In the genomic region with DNA sequence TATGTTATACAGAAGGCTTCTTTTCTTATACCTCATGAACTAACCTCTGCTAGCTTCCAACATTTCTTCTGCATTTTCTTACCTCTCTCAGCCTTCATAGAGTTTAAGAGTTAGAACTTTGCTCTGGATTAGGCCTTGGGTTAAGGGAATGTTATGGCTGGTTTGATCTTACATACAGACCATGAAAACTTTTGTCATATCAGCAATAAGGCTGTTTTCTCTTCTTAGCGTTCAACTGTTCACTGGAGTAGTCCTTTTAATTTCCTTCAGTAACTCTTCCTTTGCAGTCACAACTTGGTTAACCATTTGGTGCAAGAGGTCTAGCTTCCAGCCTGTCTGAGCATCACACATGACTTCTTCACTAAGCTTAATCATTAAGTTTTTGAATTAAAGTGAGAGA, we compare ENCODE assay signal across 34 cellular contexts.
DNase-seq lines count a peak whose midpoint lies in the region; ATAC-seq, FAIRE-seq and TF ChIP-seq lines count a peak whose summit lies in the region.
"Had no signal": no experiment of that assay in that cellular context is flagged by ENCODE, and none has a peak within 500 bp of the region (broad histone marks: within the 10 kb centered on the region; RNA-seq: fewer than 3 reads in every experiment).

No MANE protein-coding gene starts in this region.

- no peak overlapping the region for H3K56ac ChIP-seq in IMR-90 (ENCODE audit: extremely low read depth, insufficient read depth, low read length)

- TF ChIP-seq CTCF in HepG2 (CRISPR knock-in tag; IDR thresholded peaks at IDR 0.05) (no peak), right lobe of liver (IDR thresholded peaks at IDR 0.05) (no peak), A549 (IDR thresholded peaks at IDR 0.05) (no peak), IMR-90 (conservative IDR thresholded peaks at IDR 0.05; ENCODE audit: low read depth, low read length) (no peak), K562 (IDR thresholded peaks at IDR 0.05 in 2 of 3, conservative IDR thresholded peaks at IDR 0.05 in 1 of 3; ENCODE audit: insufficient read depth in 2 of 3, low read depth in 1 of 3, low read length in 3 of 3) (no peak)

- H3K4me1 ChIP-seq in HepG2 (ENCODE audit: insufficient read depth, low read length) = no peaks in the 10 kb centered on the region
- H3K4me1 ChIP-seq in right lobe of liver = no peaks in the 10 kb centered on the region
- no peaks in the 10 kb centered on the region for H3K4me1 ChIP-seq in A549
- H3K4me1 ChIP-seq in IMR-90 (ENCODE audit: control insufficient read depth, insufficient read depth, low read length) = no peaks in the 10 kb centered on the region
- no peaks in the 10 kb centered on the region for H3K4me1 ChIP-seq in K562 (replicated peaks in 1 of 2; ENCODE audit: control insufficient read depth in 2 of 2, insufficient read depth in 2 of 2, low read length in 2 of 2)
- H3K4me1 ChIP-seq: BE2C, BLaER1, Caco-2 had no signal

- no peak overlapping the region for H3K4ac ChIP-seq in IMR-90 (ENCODE audit: low read depth, low read length)

- H2AK9ac ChIP-seq in IMR-90 (replicated peaks; ENCODE audit: low read depth, low read length, poor library complexity) = no peak overlapping the region

- no peak overlapping the region for H3K27ac ChIP-seq in HepG2 (ENCODE audit: extremely low read length, insufficient read depth, low read length)
- H3K27ac ChIP-seq in right lobe of liver = no peak overlapping the region
- H3K27ac ChIP-seq in A549 = no peak overlapping the region
- no peak overlapping the region for H3K27ac ChIP-seq in IMR-90 (ENCODE audit: insufficient read depth, low read length)
- H3K27ac ChIP-seq in K562 (ENCODE audit: extremely low read depth, low read depth, low read length) = no peak overlapping the region
- H3K27ac ChIP-seq: 22Rv1; BLaER1; BLaER1 treated with 17β-estradiol and CSF1 and Interleukin-3, amounts not matched to agents 10 nM and 100 nM; C4-2B had no signal

- H2AFZ ChIP-seq in HepG2 (ENCODE audit: low read length) (no peak overlapping the region), IMR-90 (replicated peaks; ENCODE audit: low read length, poor library complexity) (no peak overlapping the region), K562 (ENCODE audit: low read depth, low read length) (no peak overlapping the region)

- no peak for DNase-seq in HepG2 (ENCODE audit: low spot score)
- no peak for DNase-seq in right lobe of liver
- DNase-seq in A549 (ENCODE audit: low read depth in 1 of 2, low spot score in 1 of 2) = no peak
- no peak for DNase-seq in IMR-90
- no peak for DNase-seq in K562 (ENCODE audit: extremely low read depth in 1 of 4, low spot score in 3 of 4)
- no peak for DNase-seq in activated T-cell treated with anti-CD3 and anti-CD28 coated beads for 4 hours
- no peak for DNase-seq in NCI-H1105 treated with DMSO at 0.1 percent for 48 hours (lab: John Stamatoyannopoulos, UW)
- no peak for DNase-seq in GM12891 (ENCODE audit: insufficient read length, low spot score)
- DNase-seq: 8988T; ACHN; AML-193; BE2C; C1 segment of cervical spinal cord; Caco-2; Calu3; CD4-positive, alpha-beta memory T cell; CD4-positive, alpha-beta T cell; CD4-positive, CD25-positive, alpha-beta regulatory T cell; CD8-positive, alpha-beta memory T cell; CD8-positive, alpha-beta T cell; COR-L47; DMS 273 treated with DMSO at 0.1 percent for 48 hours; DMS153; DMS53; DMS79; DMS79 treated with DMSO at 0.1 percent for 48 hours; DND-41; EL had no signal

- WGBS in HepG2 (ENCODE audit: low lambda C conversion rate) = 95% methylated on average over 1 of the region's 1 CpG
- WGBS in right lobe of liver (ENCODE audit: insufficient coverage, low coverage, low lambda C conversion rate, missing lambda C conversion rate) = 86% methylated on average over 1 of the region's 1 CpG
- 32% methylated on average over 1 of the region's 1 CpG for WGBS in A549 (ENCODE audit: missing lambda C conversion rate)
- WGBS in IMR-90 (ENCODE audit: extremely low coverage in 2 of 2, insufficient read length in 1 of 2), 2 experiments = no CpG with 5 or more reads among the region's 1 CpG
- WGBS in K562 (ENCODE audit: insufficient coverage, low coverage, missing lambda C conversion rate) = 0% methylated on average over 1 of the region's 1 CpG

- H3K27me3 ChIP-seq in HepG2 (ENCODE audit: control insufficient read depth in 1 of 2, insufficient read depth in 2 of 2, low read length in 2 of 2) (no peaks in the 10 kb centered on the region; a peak in 1 of 5 replicates), right lobe of liver (no peaks in the 10 kb centered on the region), IMR-90 (ENCODE audit: control insufficient read depth, insufficient read depth, low read length) (no peaks in the 10 kb centered on the region), K562 (ENCODE audit: control insufficient read depth in 2 of 2, insufficient read depth in 2 of 2, low read length in 2 of 2) (no peaks in the 10 kb centered on the region)
- H3K27me3 ChIP-seq: BE2C; BLaER1; BLaER1 treated with 17β-estradiol and CSF1 and Interleukin-3, amounts not matched to agents 10 nM and 100 nM had no signal

- in situ Hi-C loops in HepG2 (cut with HindIII; ENCODE audit: extremely low pct_ligation_motif_present, low pct_unique_long_range_greater_than_20kb) = no loop called here
- in situ Hi-C loops in IMR-90 (cut with MboI; ENCODE audit: low sequenced_read_pairs) = no loop called here
- in situ Hi-C loops in K562 (cut with MboI) = no loop called here

- H4K20me1 ChIP-seq in HepG2 (ENCODE audit: insufficient read depth, low read length) = no peaks in the 10 kb centered on the region
- H4K20me1 ChIP-seq in IMR-90 (ENCODE audit: insufficient read depth, low read length) = no peaks in the 10 kb centered on the region
- no peaks in the 10 kb centered on the region for H4K20me1 ChIP-seq in K562 (replicated peaks; ENCODE audit: control insufficient read depth, insufficient read depth, low read length)
- H4K20me1 ChIP-seq: BLaER1; BLaER1 treated with 17β-estradiol and CSF1 and Interleukin-3, amounts not matched to agents 10 nM and 100 nM had no signal

- H4K91ac ChIP-seq in IMR-90 (ENCODE audit: insufficient read depth, low read depth, low read length) = no peak overlapping the region

- TF ChIP-seq EP300 in HepG2 (IDR thresholded peaks at IDR 0.05; ENCODE audit: low read depth in 2 of 2, low read length in 2 of 2) = no peak
- no peak for TF ChIP-seq EP300 in HepG2 (CRISPR knock-in tag; IDR thresholded peaks at IDR 0.05; ENCODE audit: borderline replicate concordance)
- TF ChIP-seq EP300 in A549 (IDR thresholded peaks at IDR 0.05) = no peak
- TF ChIP-seq EP300 in K562 (IDR thresholded peaks at IDR 0.05; ENCODE audit: low read length) = no peak

- intact Hi-C loops in HepG2 (cut with micrococcal nuclease; ENCODE audit: unreplicated experiment) = no loop called here
- intact Hi-C loops in right lobe of liver (cut with DNase I) = no loop called here
- intact Hi-C loops in IMR-90 (cut with micrococcal nuclease) = no loop called here
- intact Hi-C loops in K562 (cut with micrococcal nuclease) = no loop called here

- no peak for TF ChIP-seq POLR2A in HepG2 (IDR thresholded peaks at IDR 0.05; ENCODE audit: insufficient read depth in 1 of 2, low read depth in 2 of 2, low read length in 2 of 2)
- TF ChIP-seq POLR2A in right lobe of liver (IDR thresholded peaks at IDR 0.05) = no peak
- TF ChIP-seq POLR2A in A549 (IDR thresholded peaks at IDR 0.05; ENCODE audit: low read length) = no peak
- no peak for TF ChIP-seq POLR2A in IMR-90 (IDR thresholded peaks at IDR 0.05; ENCODE audit: low read depth, low read length)
- TF ChIP-seq POLR2A in K562 (conservative IDR thresholded peaks at IDR 0.05) = no peak
- no peak for TF ChIP-seq POLR2A in GM12891 (IDR thresholded peaks at IDR 0.05; ENCODE audit: low read depth, low read length)

- no peak for TF ChIP-seq RAD21 in HepG2 (CRISPR knock-in tag; IDR thresholded peaks at IDR 0.05)
- no peak for TF ChIP-seq RAD21 in A549 (conservative IDR thresholded peaks at IDR 0.05 in 1 of 2, IDR thresholded peaks at IDR 0.05 in 1 of 2)
- no peak for TF ChIP-seq RAD21 in IMR-90 (IDR thresholded peaks at IDR 0.05; ENCODE audit: low read length)
- no peak for TF ChIP-seq RAD21 in K562 (CRISPR knock-in tag; conservative IDR thresholded peaks at IDR 0.05 in 1 of 2, IDR thresholded peaks at IDR 0.05 in 1 of 2)

- no peak overlapping the region for H4K8ac ChIP-seq in IMR-90 (ENCODE audit: low read depth in 2 of 2, low read length in 2 of 2)

- H3K36me3 ChIP-seq in HepG2 (replicated peaks in 1 of 2; ENCODE audit: control insufficient read depth in 1 of 2, insufficient read depth in 2 of 2, low read length in 2 of 2) = no peaks in the 10 kb centered on the region
- H3K36me3 ChIP-seq in right lobe of liver = no peaks in the 10 kb centered on the region
- H3K36me3 ChIP-seq in IMR-90 (ENCODE audit: control insufficient read depth, insufficient read depth, low read length) = no peaks in the 10 kb centered on the region
- H3K36me3 ChIP-seq in K562 (ENCODE audit: control insufficient read depth, insufficient read depth, low read length) = no peaks in the 10 kb centered on the region
- H3K36me3 ChIP-seq: BE2C; BLaER1; BLaER1 treated with 17β-estradiol and CSF1 and Interleukin-3, amounts not matched to agents 10 nM and 100 nM had no signal

- H3K79me2 ChIP-seq in HepG2 (ENCODE audit: insufficient read depth, low read length) = no peaks in the 10 kb centered on the region
- H3K79me2 ChIP-seq in K562 (ENCODE audit: control insufficient read depth, insufficient read depth, low read length) = no peaks in the 10 kb centered on the region

- dilution Hi-C loops in IMR-90 (cut with HindIII; ENCODE audit: low sequenced_read_pairs, unreplicated experiment) = no loop called here

- H3K79me1 ChIP-seq in IMR-90 (ENCODE audit: low read depth in 1 of 2, low read length in 2 of 2) = no peaks in the 10 kb centered on the region

- no peak overlapping the region for H4K5ac ChIP-seq in IMR-90 (ENCODE audit: low read depth, low read length)

- H3K9me1 ChIP-seq in IMR-90 (ENCODE audit: insufficient read depth, low read length) = no peaks in the 10 kb centered on the region
- no peaks in the 10 kb centered on the region for H3K9me1 ChIP-seq in K562 (ENCODE audit: control insufficient read depth, insufficient read depth, low read length)

- H2BK5ac ChIP-seq in IMR-90 (ENCODE audit: low read depth, low read length, poor library complexity, severe bottlenecking) = no peak overlapping the region

- ATAC-seq in HepG2 (no peak), right lobe of liver (no peak), A549 (no peak), IMR-90 (ENCODE audit: low read depth) (no peak), K562 (no peak)
- ATAC-seq: CD8-positive, alpha-beta T cell had no signal

- no peak overlapping the region for H2BK20ac ChIP-seq in IMR-90 (ENCODE audit: low read depth, low read length)

- H2AK5ac ChIP-seq in IMR-90 (ENCODE audit: low read depth, low read length) = no peak overlapping the region

- FAIRE-seq in HepG2 (lab: Jason Lieb, UNC) = no peak
- FAIRE-seq in A549 (lab: Jason Lieb, UNC) = no peak
- FAIRE-seq in K562 (lab: Jason Lieb, UNC) = no peak
- FAIRE-seq in GM12891 (lab: Jason Lieb, UNC) = no peak
- FAIRE-seq: A204.1, D721Med had no signal

- no peak overlapping the region for H3K9ac ChIP-seq in HepG2 (ENCODE audit: insufficient read depth, low read depth, low read length)
- H3K9ac ChIP-seq in IMR-90 (ENCODE audit: low read depth, low read length) = no peak overlapping the region
- no peak overlapping the region for H3K9ac ChIP-seq in K562 (ENCODE audit: insufficient read depth in 1 of 2, low read depth in 2 of 2, low read length in 2 of 2)
- H3K9ac ChIP-seq: BLaER1; BLaER1 treated with 17β-estradiol and CSF1 and Interleukin-3, amounts not matched to agents 10 nM and 100 nM had no signal

- H3K23ac ChIP-seq in IMR-90 (ENCODE audit: low read depth, low read length) = no peak overlapping the region

- BruUV-seq in HepG2 (replicated peaks; lab: Mats Ljungman, UMichigan) = no TSS peak
- no TSS peak for BruUV-seq in IMR-90 (replicated peaks; lab: Mats Ljungman, UMichigan)
- BruUV-seq in K562 (replicated peaks; lab: Mats Ljungman, UMichigan) = no TSS peak

- H3K9me3 ChIP-seq in HepG2 (ENCODE audit: low read length) = no peaks in the 10 kb centered on the region
- H3K9me3 ChIP-seq in right lobe of liver = no peaks in the 10 kb centered on the region
- H3K9me3 ChIP-seq in A549 = no peaks in the 10 kb centered on the region
- peaks cover 2% of the 10 kb centered on the region; the same call in 1 of the 2 replicates for H3K9me3 ChIP-seq in IMR-90 (ENCODE audit: control insufficient read depth, insufficient read depth, low read length)
- no peaks in the 10 kb centered on the region for H3K9me3 ChIP-seq in K562 (replicated peaks; ENCODE audit: control insufficient read depth, insufficient read depth, low read depth, low read length)
- H3K9me3 ChIP-seq: BE2C; BLaER1; BLaER1 treated with 17β-estradiol and CSF1 and Interleukin-3, amounts not matched to agents 10 nM and 100 nM; Caco-2 had no signal

- H3K4me3 ChIP-seq in HepG2 (replicated peaks in 1 of 3; ENCODE audit: insufficient read depth in 1 of 3, low read depth in 2 of 3, low read length in 3 of 3) (no peak overlapping the region), right lobe of liver (no peak overlapping the region), A549 (no peak overlapping the region), IMR-90 (ENCODE audit: insufficient read depth, low read depth, low read length) (no peak overlapping the region), K562 (no peak overlapping the region)
- H3K4me3 ChIP-seq: BLaER1; BLaER1 treated with 17β-estradiol and CSF1 and Interleukin-3, amounts not matched to agents 10 nM and 100 nM had no signal

- H3K4me2 ChIP-seq in HepG2 (ENCODE audit: low read depth, low read length) = no peak overlapping the region
- H3K4me2 ChIP-seq in A549 = no peak overlapping the region
- no peak overlapping the region for H3K4me2 ChIP-seq in IMR-90 (ENCODE audit: low read depth, low read length)
- H3K4me2 ChIP-seq in K562 (ENCODE audit: insufficient read depth, low read length) = no peak overlapping the region
- H3K4me2 ChIP-seq: BLaER1; BLaER1 treated with 17β-estradiol and CSF1 and Interleukin-3, amounts not matched to agents 10 nM and 100 nM had no signal

- POLR2A ChIA-PET in HepG2 (lab: Yijun Ruan, JAX) (no interaction called here), A549 (lab: Yijun Ruan, JAX) (no interaction called here), IMR-90 (lab: Charles Lee; ENCODE audit: unreplicated experiment) (no interaction called here), K562 (lab: Yijun Ruan, JAX) (no interaction called here)

- H2BK120ac ChIP-seq in IMR-90 (ENCODE audit: low read depth, low read length) = no peak overlapping the region

- no peak overlapping the region for H2BK15ac ChIP-seq in IMR-90 (ENCODE audit: low read depth, low read length)

- H3K14ac ChIP-seq in IMR-90 (replicated peaks; ENCODE audit: low read depth, low read length) = no peak overlapping the region

- H3K18ac ChIP-seq in IMR-90 (ENCODE audit: low read depth, low read length) = no peak overlapping the region

- CTCF ChIA-PET in HepG2 (lab: Yijun Ruan, JAX; ENCODE audit: low intra/inter-chr PET ratio, low total read pairs) (no interaction called here), A549 (lab: Yijun Ruan, JAX) (no interaction called here), IMR-90 (lab: Yijun Ruan, JAX) (no interaction called here), K562 (lab: Yijun Ruan, JAX; ENCODE audit: low intra/inter-chr PET ratio) (no interaction called here)

Comparison
In these comparisons a context has a peak if more than half of its experiments do, and no peak if none do; other contexts are left out.
1. Of the 241 proteins assayed by ChIP-seq in both HepG2 and K562: peak only in HepG2: MAFK; only in K562: none; in both: MAFF; in neither: 239.